1 cellular context compared by ENCODE assay signal in genomic region chr19:18233224-18233825, GRCh38.
TF ChIP-seq lines count a peak whose summit lies in the region.

No MANE protein-coding gene starts in this region.

TF ChIP-seq in K562, 482 proteins besides CTCF, POLR2A, EP300 and RAD21 (continued from another document):
- peak in 1 of 2 experiments; percentile 64; a peak in 1 of 4 replicates for TF ChIP-seq RCOR1 (IDR thresholded peaks at IDR 0.05; ENCODE audit: borderline replicate concordance in 1 of 2, low read depth in 2 of 2, low read length in 2 of 2)
- TF ChIP-seq E2F1 (CRISPR knock-in tag; IDR thresholded peaks at IDR 0.05), result peak; percentile 91
- TF ChIP-seq POLR2AphosphoS2 (IDR thresholded peaks at IDR 0.05; ENCODE audit: low read length), result no peak
- no peak for TF ChIP-seq HMG20A (CRISPR knock-in tag; conservative IDR thresholded peaks at IDR 0.05)
- no peak for TF ChIP-seq SRSF9 (IDR thresholded peaks at IDR 0.05; ENCODE audit: borderline replicate concordance, low read depth, low read length)
- peak in 1 of 2 experiments; percentile 69; a peak in 1 of 4 replicates for TF ChIP-seq SRF (CRISPR knock-in tag; IDR thresholded peaks at IDR 0.05)
- no peak for TF ChIP-seq NR1H2 (CRISPR knock-in tag; IDR thresholded peaks at IDR 0.05)
- no peak; the same call in 1 of the 2 replicates for TF ChIP-seq CREB1 (IDR thresholded peaks at IDR 0.05)
- peak; percentile 76; the same call in 1 of the 2 replicates for TF ChIP-seq CREB1 (CRISPR knock-in tag; IDR thresholded peaks at IDR 0.05)
- no peak for TF ChIP-seq ELF4 (CRISPR knock-in tag; IDR thresholded peaks at IDR 0.05)
- TF ChIP-seq SMARCB1 (IDR thresholded peaks at IDR 0.05; ENCODE audit: insufficient read length, low read depth), result peak; percentile 65
- TF ChIP-seq NCOR1 (IDR thresholded peaks at IDR 0.05), result no peak
- TF ChIP-seq SMARCA5 (IDR thresholded peaks at IDR 0.05), result no peak
- no peak for TF ChIP-seq E4F1 (CRISPR knock-in tag; IDR thresholded peaks at IDR 0.05; ENCODE audit: borderline replicate concordance)
- no peak for TF ChIP-seq ZNF3 (CRISPR knock-in tag; IDR thresholded peaks at IDR 0.05)
- no peak for TF ChIP-seq NFE2L1 (tag; IDR thresholded peaks at IDR 0.05; ENCODE audit: borderline replicate concordance, low read depth)
- TF ChIP-seq TRIM28 (IDR thresholded peaks at IDR 0.05), result peak; percentile 21; the same call in 1 of the 2 replicates
- TF ChIP-seq, protein P1, sequence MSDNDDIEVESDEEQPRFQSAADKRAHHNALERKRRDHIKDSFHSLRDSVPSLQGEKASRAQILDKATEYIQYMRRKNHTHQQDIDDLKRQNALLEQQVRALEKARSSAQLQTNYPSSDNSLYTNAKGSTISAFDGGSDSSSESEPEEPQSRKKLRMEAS (CRISPR knock-in tag; IDR thresholded peaks at IDR 0.05), result peak; percentile 71; the same call in 1 of the 2 replicates
- TF ChIP-seq USF2 (CRISPR knock-in tag; IDR thresholded peaks at IDR 0.05), result peak; percentile 17
- TF ChIP-seq CXXC5 (CRISPR knock-in tag; IDR thresholded peaks at IDR 0.05), result peak; percentile 80
- no peak for TF ChIP-seq C11orf30 (IDR thresholded peaks at IDR 0.05; ENCODE audit: low read depth)
- peak; percentile 53; the same call in 1 of the 2 replicates for TF ChIP-seq MBD1 (CRISPR knock-in tag; IDR thresholded peaks at IDR 0.05)
- no peak for TF ChIP-seq KLF1 (tag; IDR thresholded peaks at IDR 0.05)
- TF ChIP-seq ZNF311 (CRISPR knock-in tag; IDR thresholded peaks at IDR 0.05), result peak; percentile 53; the same call in 1 of the 2 replicates
- TF ChIP-seq STAT5A (IDR thresholded peaks at IDR 0.05; ENCODE audit: borderline replicate concordance, low read length), result 0 out of 2 replicates have a peak, but pooled peaks have one; percentile 7
- TF ChIP-seq, protein P2, sequence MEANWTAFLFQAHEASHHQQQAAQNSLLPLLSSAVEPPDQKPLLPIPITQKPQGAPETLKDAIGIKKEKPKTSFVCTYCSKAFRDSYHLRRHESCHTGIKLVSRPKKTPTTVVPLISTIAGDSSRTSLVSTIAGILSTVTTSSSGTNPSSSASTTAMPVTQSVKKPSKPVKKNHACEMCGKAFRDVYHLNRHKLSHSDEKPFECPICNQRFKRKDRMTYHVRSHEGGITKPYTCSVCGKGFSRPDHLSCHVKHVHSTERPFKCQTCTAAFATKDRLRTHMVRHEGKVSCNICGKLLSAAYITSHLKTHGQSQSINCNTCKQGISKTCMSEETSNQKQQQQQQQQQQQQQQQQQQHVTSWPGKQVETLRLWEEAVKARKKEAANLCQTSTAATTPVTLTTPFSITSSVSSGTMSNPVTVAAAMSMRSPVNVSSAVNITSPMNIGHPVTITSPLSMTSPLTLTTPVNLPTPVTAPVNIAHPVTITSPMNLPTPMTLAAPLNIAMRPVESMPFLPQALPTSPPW (CRISPR knock-in tag; IDR thresholded peaks at IDR 0.05), result peak; percentile 54
- TF ChIP-seq USF1 (CRISPR knock-in tag; IDR thresholded peaks at IDR 0.05), result peak; percentile 53; the same call in 1 of the 2 replicates
- peak; percentile 63; the same call in 1 of the 2 replicates for TF ChIP-seq FOXJ2 (tag; IDR thresholded peaks at IDR 0.05)
- TF ChIP-seq ZNF444 (CRISPR knock-in tag; IDR thresholded peaks at IDR 0.05), result no peak
- 0 out of 2 replicates have a peak, but pooled peaks have one; percentile 31 for TF ChIP-seq ZNF583 (CRISPR knock-in tag; IDR thresholded peaks at IDR 0.05)
- TF ChIP-seq ZBTB1 (CRISPR knock-in tag; IDR thresholded peaks at IDR 0.05; ENCODE audit: borderline replicate concordance, low read depth), result peak; percentile 76; the same call in 1 of the 2 replicates
- TF ChIP-seq ETV5 (CRISPR knock-in tag; IDR thresholded peaks at IDR 0.05; ENCODE audit: low read depth), result peak; percentile 81
- TF ChIP-seq HDAC6 (IDR thresholded peaks at IDR 0.05; ENCODE audit: low read depth, low read length), result no peak
- peak; percentile 58 to 92; a peak in 3 of 4 replicates for TF ChIP-seq MAZ (CRISPR knock-in tag; conservative IDR thresholded peaks at IDR 0.05 in 1 of 2, IDR thresholded peaks at IDR 0.05 in 1 of 2)
- TF ChIP-seq HNRNPH1 (optimal IDR thresholded peaks at IDR 0.05; ENCODE audit: low read depth, low read length), result no peak
- TF ChIP-seq ZNF175 (CRISPR knock-in tag; IDR thresholded peaks at IDR 0.05; ENCODE audit: low read depth), result peak; percentile 37; the same call in 1 of the 2 replicates
- TF ChIP-seq, protein P3, sequence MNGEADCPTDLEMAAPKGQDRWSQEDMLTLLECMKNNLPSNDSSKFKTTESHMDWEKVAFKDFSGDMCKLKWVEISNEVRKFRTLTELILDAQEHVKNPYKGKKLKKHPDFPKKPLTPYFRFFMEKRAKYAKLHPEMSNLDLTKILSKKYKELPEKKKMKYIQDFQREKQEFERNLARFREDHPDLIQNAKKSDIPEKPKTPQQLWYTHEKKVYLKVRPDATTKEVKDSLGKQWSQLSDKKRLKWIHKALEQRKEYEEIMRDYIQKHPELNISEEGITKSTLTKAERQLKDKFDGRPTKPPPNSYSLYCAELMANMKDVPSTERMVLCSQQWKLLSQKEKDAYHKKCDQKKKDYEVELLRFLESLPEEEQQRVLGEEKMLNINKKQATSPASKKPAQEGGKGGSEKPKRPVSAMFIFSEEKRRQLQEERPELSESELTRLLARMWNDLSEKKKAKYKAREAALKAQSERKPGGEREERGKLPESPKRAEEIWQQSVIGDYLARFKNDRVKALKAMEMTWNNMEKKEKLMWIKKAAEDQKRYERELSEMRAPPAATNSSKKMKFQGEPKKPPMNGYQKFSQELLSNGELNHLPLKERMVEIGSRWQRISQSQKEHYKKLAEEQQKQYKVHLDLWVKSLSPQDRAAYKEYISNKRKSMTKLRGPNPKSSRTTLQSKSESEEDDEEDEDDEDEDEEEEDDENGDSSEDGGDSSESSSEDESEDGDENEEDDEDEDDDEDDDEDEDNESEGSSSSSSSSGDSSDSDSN (IDR thresholded peaks at IDR 0.05; ENCODE audit: borderline replicate concordance in 1 of 2, low read depth in 2 of 2, low read length in 2 of 2), result peak; percentile 80 to 95; a peak in 2 of 4 replicates
- TF ChIP-seq SMAD4 (CRISPR knock-in tag; conservative IDR thresholded peaks at IDR 0.05), result peak; percentile 82
TF ChIP-seq in K562: peak in this region for 124.
